Comparison of ENCODE assay signal across 8 cellular contexts in the genomic region with DNA sequence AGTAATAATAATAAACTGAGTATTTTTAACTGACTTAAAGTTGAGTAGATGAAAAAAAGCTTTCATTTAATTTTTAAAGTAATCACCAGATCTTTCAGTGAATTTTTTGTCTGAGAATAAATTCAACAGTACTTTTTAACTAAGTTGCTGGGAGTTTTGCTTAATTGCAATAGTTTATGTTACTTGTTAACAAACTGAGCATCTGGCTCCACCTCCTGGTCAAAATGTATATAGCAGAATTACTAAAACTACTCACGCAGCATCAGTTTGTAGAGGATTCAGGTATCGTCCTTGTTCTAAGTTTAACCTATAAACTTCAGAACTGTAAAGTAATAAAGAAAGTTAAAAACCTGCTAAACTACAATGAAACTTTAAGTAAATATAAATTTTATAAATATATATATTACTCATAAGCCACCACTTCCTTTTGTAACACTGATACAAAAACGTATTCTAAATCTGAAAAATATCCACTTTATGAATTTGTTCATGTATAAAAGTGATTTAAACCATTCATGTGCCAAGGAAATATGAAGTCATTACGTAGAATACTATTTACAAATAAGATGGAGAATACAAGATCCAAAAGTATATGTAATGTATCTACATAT. TPM values are rescaled to one million over a fixed set of nuclear protein-coding genes. Genes with fewer than 3 reads are reported as not detected.
DNase-seq lines count a peak whose midpoint lies in the region; ATAC-seq, FAIRE-seq and TF ChIP-seq lines count a peak whose summit lies in the region.

No MANE protein-coding gene starts in this region.

- TF ChIP-seq POLR2A in tibial nerve (IDR thresholded peaks at IDR 0.05) = no peak

- H3K27me3 ChIP-seq in tibial nerve = no peaks in the 10 kb centered on the region

- H3K36me3 ChIP-seq in tibial nerve = peaks cover 0 to 65% (median 0%) of the 10 kb centered on the region in 3 donors

- FAIRE-seq in islet of Langerhans (lab: Jason Lieb, UNC) = peak; percentile 99

- DNase-seq in GM13976 (ENCODE audit: low spot score) (no peak), NCI-H2107 (lab: John Stamatoyannopoulos, UW) (peak; percentile 30), amniotic stem cell (lab: John Stamatoyannopoulos, UW) (peak; percentile 30), tibial nerve (ENCODE audit: low spot score in 2 of 2) (peak in 1 of 2 donors; percentile 60)

- peak; percentile 82 for TF ChIP-seq CTCF in C4-2B (conservative IDR thresholded peaks at IDR 0.05)
- TF ChIP-seq CTCF in GM13976 (IDR thresholded peaks at IDR 0.05; ENCODE audit: borderline replicate concordance, control extremely low read depth, extremely low read depth, insufficient read depth, missing control alignments) = peak; percentile 15
- peak; percentile 60 to 73 (median 62) for TF ChIP-seq CTCF in tibial nerve (IDR thresholded peaks at IDR 0.05)

- ATAC-seq in GM21515 (IDR thresholded peaks at IDR 0.05; ENCODE audit: unreplicated experiment) (no peak), HG03045 (IDR thresholded peaks at IDR 0.05; ENCODE audit: unreplicated experiment) (no peak)

- H3K4me3 ChIP-seq in tibial nerve = no peak overlapping the region

- WGBS in tibial nerve, 2 donors = 38% methylated on average over 4 of the region's 4 CpGs

- TF ChIP-seq EP300 in tibial nerve (IDR thresholded peaks at IDR 0.05) = no peak

- H3K4me1 ChIP-seq in tibial nerve = no peaks in the 10 kb centered on the region

- H3K9me3 ChIP-seq in tibial nerve = no peaks in the 10 kb centered on the region

- in situ Hi-C loops in GM13976 (cut with MboI; ENCODE audit: low sequenced_read_pairs, unreplicated experiment) = loop anchor here (25.0 kb wide), 1 partner anchor 531 kb away; no protein-coding TSS in a partner anchor

- H3K27ac ChIP-seq in C4-2B (no peak overlapping the region), tibial nerve (no peak overlapping the region)

RNA-seq across cellular contexts. Expression of gene NOL10, which starts 21.3 kb away (rescaled TPM):
- 10 to 100 TPM; 25.1 to 34.2 (median 29.4) TPM for total RNA-seq in tibial nerve

RNA-seq across cellular contexts. Expression of gene ATP6V1C2, which starts 52.9 kb away (rescaled TPM):
- total RNA-seq in tibial nerve = under 1 TPM in 3 of 4 donors, not detected in 1; 0.21 to 0.66 (median 0.30) TPM

Comparison
In these comparisons a context has a peak if more than half of its experiments do, and no peak if none do; other contexts are left out.
1. CTCF ChIP-seq: peak in every context shown above with its lines; median percentile 82 in C4-2B; 62 in tibial nerve; 15 in GM13976.